14 cellular contexts compared by ENCODE assay signal in the genomic region with DNA sequence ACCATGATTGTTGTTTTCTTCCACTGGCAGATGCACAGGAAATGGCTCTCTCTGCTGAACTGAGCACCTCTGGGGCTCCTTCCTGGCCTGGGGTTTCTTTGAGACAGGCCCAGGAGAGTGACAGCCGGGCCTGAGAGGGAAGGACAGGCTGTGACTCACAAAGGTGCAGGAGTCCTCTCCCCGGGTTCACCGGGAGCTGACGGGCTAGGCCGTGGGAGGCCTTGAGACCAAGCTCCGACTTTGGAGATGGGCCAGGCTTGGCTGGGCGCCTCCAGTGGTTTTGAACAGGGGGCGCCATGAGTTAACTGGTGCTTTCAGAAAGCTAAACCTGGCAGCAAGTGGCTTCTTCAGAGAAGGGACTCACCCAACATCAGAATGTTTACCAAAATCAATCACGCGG.
DNase-seq lines count a peak whose midpoint lies in the region; ATAC-seq and TF ChIP-seq lines count a peak whose summit lies in the region.
"Had no signal": no experiment of that assay in that cellular context is flagged by ENCODE, and none has a peak within 500 bp of the region (broad histone marks: within the 10 kb centered on the region; RNA-seq: fewer than 3 reads in every experiment).

No MANE protein-coding gene starts in this region.

- H3K27ac Mint-ChIP-seq in activated naive CD8-positive, alpha-beta T cell treated with anti-CD3 and anti-CD28 coated beads, Interleukin-2, amount 10 ng/mL, durations not matched to agents 7 days and 5 days, result no peak overlapping the region
- no peak overlapping the region for H3K27ac Mint-ChIP-seq in glutamatergic neuron (ENCODE audit: unreplicated experiment)
- H3K27ac Mint-ChIP-seq in mesothelial cell of epicardium, result no peak overlapping the region
- H3K27ac Mint-ChIP-seq: memory B cell had no signal

- no peak overlapping the region for H3K4me3 Mint-ChIP-seq in activated naive CD8-positive, alpha-beta T cell treated with anti-CD3 and anti-CD28 coated beads, Interleukin-2, amount 10 ng/mL, durations not matched to agents 7 days and 5 days
- H3K4me3 Mint-ChIP-seq in glutamatergic neuron (ENCODE audit: unreplicated experiment), result no peak overlapping the region
- H3K4me3 Mint-ChIP-seq in mesothelial cell of epicardium, result no peak overlapping the region
- H3K4me3 Mint-ChIP-seq: memory B cell had no signal

- H3K36me3 Mint-ChIP-seq in activated naive CD8-positive, alpha-beta T cell treated with anti-CD3 and anti-CD28 coated beads, Interleukin-2, amount 10 ng/mL, durations not matched to agents 7 days and 5 days, result no peaks in the 10 kb centered on the region
- H3K36me3 Mint-ChIP-seq in glutamatergic neuron (ENCODE audit: unreplicated experiment) (no peaks in the 10 kb centered on the region), mesothelial cell of epicardium (no peaks in the 10 kb centered on the region)
- H3K36me3 Mint-ChIP-seq: memory B cell had no signal

- TF ChIP-seq CTCF in SK-N-SH (IDR thresholded peaks at IDR 0.05) (no peak), ovary (IDR thresholded peaks at IDR 0.05) (no peak), glutamatergic neuron (IDR thresholded peaks at IDR 0.05; ENCODE audit: partially characterized antibody, unreplicated experiment) (no peak), mesothelial cell of epicardium (IDR thresholded peaks at IDR 0.05; ENCODE audit: unreplicated experiment) (no peak)

- intact Hi-C loops in ovary (cut with DNase I), result no loop called here

- H3K4me3 ChIP-seq in SK-N-SH (ENCODE audit: low read depth in 2 of 2, low read length in 1 of 2) (no peak overlapping the region), ovary (no peak overlapping the region)
- H3K4me3 ChIP-seq: hepatocyte, uterus had no signal

- H3K9ac ChIP-seq in SK-N-SH, result no peak overlapping the region

- WGBS in SK-N-SH (ENCODE audit: low lambda C conversion rate), result 50% methylated on average over 7 of the region's 10 CpGs
- 10 to 19% (median 16%) methylated on average over 10 of the region's 10 CpGs for WGBS in ovary, 3 donors

- H3K9me2 ChIP-seq in SK-N-SH, result no peaks in the 10 kb centered on the region

- CTCF ChIA-PET in SK-N-SH (lab: Yijun Ruan, JAX), result interaction anchor here (0.7 to 1.8 kb wide), 13 partner anchors 9 to 564 kb away, joined by 3 to 9 read pairs (median 3); no protein-coding TSS in a partner anchor

- peaks cover 2% of the 10 kb centered on the region for H3K4me1 Mint-ChIP-seq in activated naive CD8-positive, alpha-beta T cell treated with anti-CD3 and anti-CD28 coated beads, Interleukin-2, amount 10 ng/mL, durations not matched to agents 7 days and 5 days
- no peaks in the 10 kb centered on the region for H3K4me1 Mint-ChIP-seq in glutamatergic neuron (ENCODE audit: low read depth, unreplicated experiment)
- H3K4me1 Mint-ChIP-seq in mesothelial cell of epicardium, result peaks cover 14% of the 10 kb centered on the region
- H3K4me1 Mint-ChIP-seq: memory B cell had no signal

- peaks cover 0 to 31% of the 10 kb centered on the region in 2 experiments; a peak in 2 of 4 replicates for H3K4me1 ChIP-seq in SK-N-SH (ENCODE audit: control insufficient read depth in 1 of 2, insufficient read depth in 2 of 2, low read depth in 1 of 2, low read length in 1 of 2)
- peaks cover 11% of the 10 kb centered on the region for H3K4me1 ChIP-seq in ovary (ENCODE audit: insufficient read depth)
- H3K4me1 ChIP-seq: uterus had no signal

- H3K9me3 ChIP-seq in SK-N-SH (no peaks in the 10 kb centered on the region), ovary (peaks cover 0 to 3% of the 10 kb centered on the region in 2 donors)
- H3K9me3 ChIP-seq: uterus had no signal

- H3K9me3 Mint-ChIP-seq in activated naive CD8-positive, alpha-beta T cell treated with anti-CD3 and anti-CD28 coated beads, Interleukin-2, amount 10 ng/mL, durations not matched to agents 7 days and 5 days, result no peaks in the 10 kb centered on the region
- H3K9me3 Mint-ChIP-seq in glutamatergic neuron (ENCODE audit: unreplicated experiment) (peaks cover 2% of the 10 kb centered on the region), mesothelial cell of epicardium (peaks cover 3% of the 10 kb centered on the region)

- TF ChIP-seq POLR2A in ovary (IDR thresholded peaks at IDR 0.05), result no peak

- TF ChIP-seq EP300 in SK-N-SH (IDR thresholded peaks at IDR 0.05; ENCODE audit: borderline replicate concordance in 1 of 2, low read depth in 1 of 2, low read length in 1 of 2) (no peak), ovary (IDR thresholded peaks at IDR 0.05) (no peak)

- POLR2A ChIA-PET in SK-N-SH (lab: Yijun Ruan, JAX), result no interaction called here
- POLR2A ChIA-PET in activated naive CD8-positive, alpha-beta T cell treated with anti-CD3 and anti-CD28 coated beads, Interleukin-2, amount 10 ng/mL, durations not matched to agents 7 days and 5 days (lab: Charles Lee), result no interaction called here

- in situ Hi-C loops in KBM-7 (cut with MboI; ENCODE audit: low pct_unique_long_range_greater_than_20kb, low sequenced_read_pairs), result no loop called here

- H3F3A ChIP-seq in SK-N-SH (replicated peaks; ENCODE audit: insufficient read depth), result no peaks in the 10 kb centered on the region

- no peaks in the 10 kb centered on the region for H3K79me2 ChIP-seq in SK-N-SH (ENCODE audit: insufficient read depth)
- H3K79me2 ChIP-seq: hepatocyte had no signal

- no peak overlapping the region for H2AFZ ChIP-seq in SK-N-SH (ENCODE audit: low read depth)
- H2AFZ ChIP-seq: hepatocyte had no signal

- H3K27me3 Mint-ChIP-seq in activated naive CD8-positive, alpha-beta T cell treated with anti-CD3 and anti-CD28 coated beads, Interleukin-2, amount 10 ng/mL, durations not matched to agents 7 days and 5 days, result peaks cover 3% of the 10 kb centered on the region
- H3K27me3 Mint-ChIP-seq in glutamatergic neuron (ENCODE audit: unreplicated experiment) (no peaks in the 10 kb centered on the region), mesothelial cell of epicardium (ENCODE audit: low read depth) (peaks cover 2% of the 10 kb centered on the region)

- peak; percentile 64 for TF ChIP-seq RAD21 in SK-N-SH (IDR thresholded peaks at IDR 0.05; ENCODE audit: low read length)

- H3K36me3 ChIP-seq in SK-N-SH (replicated peaks in 1 of 2; ENCODE audit: control insufficient read depth in 1 of 2, insufficient read depth in 2 of 2, low read length in 1 of 2) (no peaks in the 10 kb centered on the region), ovary (no peaks in the 10 kb centered on the region)
- H3K36me3 ChIP-seq: uterus had no signal

- ATAC-seq in SK-N-SH treated with all-trans-retinoic acid at 6 μM for 48 hours (no peak), GM18909 (IDR thresholded peaks at IDR 0.05; ENCODE audit: poor library complexity, unreplicated experiment) (no peak)
- peak; percentile 61 for ATAC-seq in activated naive CD8-positive, alpha-beta T cell treated with anti-CD3 and anti-CD28 coated beads, Interleukin-2, amount 10 ng/mL, durations not matched to agents 7 days and 5 days (ENCODE audit: low read depth)

- no peak overlapping the region for H3K27ac ChIP-seq in SK-N-SH (ENCODE audit: low read depth in 2 of 2, low read length in 1 of 2)
- H3K27ac ChIP-seq in ovary, result no peak overlapping the region
- H3K27ac ChIP-seq: epithelial cell of prostate, hepatocyte, uterus had no signal

- H3K4me2 ChIP-seq in SK-N-SH, result no peak overlapping the region
- H3K4me2 ChIP-seq: hepatocyte had no signal

- H3K27me3 ChIP-seq in SK-N-SH (ENCODE audit: insufficient read depth) (no peaks in the 10 kb centered on the region), ovary (no peaks in the 10 kb centered on the region)
- H3K27me3 ChIP-seq: hepatocyte, uterus had no signal

- DNase-seq in SK-N-SH (peak; percentile 67), KBM-7 (peak; percentile 17), ovary (peak in 4 of 5 donors; percentile 20 to 70 (median 54)), glutamatergic neuron (no peak), mesothelial cell of epicardium (ENCODE audit: low spot score in 2 of 2, unreplicated experiment in 2 of 2) (no peak)
- DNase-seq in activated naive CD8-positive, alpha-beta T cell treated with anti-CD3 and anti-CD28 coated beads, Interleukin-2, amount 10 ng/mL, durations not matched to agents 7 days and 5 days, result no peak
- DNase-seq: MV-4-11, NCI-H226, uterus had no signal

- no peaks in the 10 kb centered on the region for H4K20me1 ChIP-seq in SK-N-SH (ENCODE audit: insufficient read depth)

TF ChIP-seq in SK-N-SH, 30 proteins besides CTCF, POLR2A, EP300 and RAD21:
- TF ChIP-seq RFX5 (IDR thresholded peaks at IDR 0.05; ENCODE audit: low read length) (no peak), SMC3 (IDR thresholded peaks at IDR 0.05; ENCODE audit: low read depth, low read length) (peak; percentile 37; the same call in 1 of the 2 replicates)
TF ChIP-seq in SK-N-SH: peak in this region for 1.

TF ChIP-seq in SK-N-SH treated with all-trans-retinoic acid at 6 μM for 48 hours, 23 proteins besides CTCF, POLR2A, EP300 and RAD21:
- no peak for TF ChIP-seq PPARA (CRISPR knock-in tag; IDR thresholded peaks at IDR 0.05; ENCODE audit: borderline replicate concordance)
- no peak for TF ChIP-seq ISL1 (CRISPR knock-in tag; IDR thresholded peaks at IDR 0.05)
- TF ChIP-seq, protein P1, sequence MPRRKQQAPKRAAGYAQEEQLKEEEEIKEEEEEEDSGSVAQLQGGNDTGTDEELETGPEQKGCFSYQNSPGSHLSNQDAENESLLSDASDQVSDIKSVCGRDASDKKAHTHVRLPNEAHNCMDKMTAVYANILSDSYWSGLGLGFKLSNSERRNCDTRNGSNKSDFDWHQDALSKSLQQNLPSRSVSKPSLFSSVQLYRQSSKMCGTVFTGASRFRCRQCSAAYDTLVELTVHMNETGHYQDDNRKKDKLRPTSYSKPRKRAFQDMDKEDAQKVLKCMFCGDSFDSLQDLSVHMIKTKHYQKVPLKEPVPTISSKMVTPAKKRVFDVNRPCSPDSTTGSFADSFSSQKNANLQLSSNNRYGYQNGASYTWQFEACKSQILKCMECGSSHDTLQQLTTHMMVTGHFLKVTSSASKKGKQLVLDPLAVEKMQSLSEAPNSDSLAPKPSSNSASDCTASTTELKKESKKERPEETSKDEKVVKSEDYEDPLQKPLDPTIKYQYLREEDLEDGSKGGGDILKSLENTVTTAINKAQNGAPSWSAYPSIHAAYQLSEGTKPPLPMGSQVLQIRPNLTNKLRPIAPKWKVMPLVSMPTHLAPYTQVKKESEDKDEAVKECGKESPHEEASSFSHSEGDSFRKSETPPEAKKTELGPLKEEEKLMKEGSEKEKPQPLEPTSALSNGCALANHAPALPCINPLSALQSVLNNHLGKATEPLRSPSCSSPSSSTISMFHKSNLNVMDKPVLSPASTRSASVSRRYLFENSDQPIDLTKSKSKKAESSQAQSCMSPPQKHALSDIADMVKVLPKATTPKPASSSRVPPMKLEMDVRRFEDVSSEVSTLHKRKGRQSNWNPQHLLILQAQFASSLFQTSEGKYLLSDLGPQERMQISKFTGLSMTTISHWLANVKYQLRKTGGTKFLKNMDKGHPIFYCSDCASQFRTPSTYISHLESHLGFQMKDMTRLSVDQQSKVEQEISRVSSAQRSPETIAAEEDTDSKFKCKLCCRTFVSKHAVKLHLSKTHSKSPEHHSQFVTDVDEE (CRISPR knock-in tag; IDR thresholded peaks at IDR 0.05), result no peak
TF ChIP-seq in SK-N-SH treated with all-trans-retinoic acid at 6 μM for 48 hours: peak in this region for 0.

Comparison
In these comparisons a context has a peak if more than half of its experiments do, and no peak if none do; other contexts are left out.
1. DNase-seq: peak in SK-N-SH (single experiment), KBM-7 (single experiment) and ovary (4 of 5); none in activated naive CD8-positive, alpha-beta T cell treated with anti-CD3 and anti-CD28 coated beads, Interleukin-2, amount 10 ng/mL, durations not matched to agents 7 days and 5 days (single experiment), glutamatergic neuron (single experiment) and mesothelial cell of epicardium (0 of 2).